ENCODE assay signal across 17 cellular contexts in genomic region chr2:122063716-122064115, GRCh38.
"Had no signal": no experiment of that assay in that cellular context is flagged by ENCODE, and none has a peak within 500 bp of the region (broad histone marks: within the 10 kb centered on the region; RNA-seq: fewer than 3 reads in every experiment).

No MANE protein-coding gene starts in this region.

- H3K27me3 ChIP-seq: colonic mucosa, esophagus squamous epithelium, foreskin keratinocyte, right atrium auricular region, tibial artery had no signal

- H3K4me1 ChIP-seq: colonic mucosa, esophagus squamous epithelium, foreskin keratinocyte, right atrium auricular region, tibial artery had no signal

- H3K36me3 ChIP-seq: colonic mucosa, esophagus squamous epithelium, right atrium auricular region, tibial artery had no signal

- ATAC-seq: activated T-cell treated with anti-CD3 and anti-CD28 coated beads, Interleukin-2, amount 50 U/mL, for 4 hours; foreskin keratinocyte; natural killer cell treated with Interleukin-12 subunit alpha and Interleukin-12 subunit beta and Interleukin-15 and Interleukin-18, amount 100 ng/mL, for 72 hours; WTC11 had no signal

- H3K4me3 ChIP-seq: colonic mucosa, esophagus squamous epithelium, right atrium auricular region, skin epidermis, tibial artery had no signal

- H3K27ac ChIP-seq: colonic mucosa, esophagus squamous epithelium, foreskin keratinocyte, right atrium auricular region, tibial artery had no signal

- H3K9me3 ChIP-seq: colonic mucosa, esophagus squamous epithelium, right atrium auricular region, tibial artery had no signal

- DNase-seq: activated CD4-positive, alpha-beta memory T cell treated with anti-CD3 and anti-CD28 coated beads, Interleukin-2, amount 10 ng/mL, durations not matched to agents 7 days and 5 days; activated CD4-positive, alpha-beta T cell treated with anti-CD3 and anti-CD28 coated beads for 4 hours; activated effector memory CD4-positive, alpha-beta T cell treated with anti-CD3 and anti-CD28 coated beads, Interleukin-2, amount 50 U/mL, for 16 hours; activated T-cell treated with anti-CD3 and anti-CD28 coated beads, Interleukin-2, amount 50 U/mL, for 4 hours; central memory CD4-positive, alpha-beta T cell; colonic mucosa; esophagus squamous epithelium; foreskin keratinocyte; kidney glomerular epithelial cell; stimulated activated CD4-positive, alpha-beta T cell treated with anti-CD3 and anti-CD28 coated beads, Interleukin-15, amount 100 ng/mL, for 24 hours; stimulated activated CD4-positive, alpha-beta T cell treated with anti-CD3 and anti-CD28 coated beads, Interleukin-4, amount 100 ng/mL, for 24 hours; stimulated activated naive CD4-positive, alpha-beta T cell; tibial artery had no signal
